In the genomic region with DNA sequence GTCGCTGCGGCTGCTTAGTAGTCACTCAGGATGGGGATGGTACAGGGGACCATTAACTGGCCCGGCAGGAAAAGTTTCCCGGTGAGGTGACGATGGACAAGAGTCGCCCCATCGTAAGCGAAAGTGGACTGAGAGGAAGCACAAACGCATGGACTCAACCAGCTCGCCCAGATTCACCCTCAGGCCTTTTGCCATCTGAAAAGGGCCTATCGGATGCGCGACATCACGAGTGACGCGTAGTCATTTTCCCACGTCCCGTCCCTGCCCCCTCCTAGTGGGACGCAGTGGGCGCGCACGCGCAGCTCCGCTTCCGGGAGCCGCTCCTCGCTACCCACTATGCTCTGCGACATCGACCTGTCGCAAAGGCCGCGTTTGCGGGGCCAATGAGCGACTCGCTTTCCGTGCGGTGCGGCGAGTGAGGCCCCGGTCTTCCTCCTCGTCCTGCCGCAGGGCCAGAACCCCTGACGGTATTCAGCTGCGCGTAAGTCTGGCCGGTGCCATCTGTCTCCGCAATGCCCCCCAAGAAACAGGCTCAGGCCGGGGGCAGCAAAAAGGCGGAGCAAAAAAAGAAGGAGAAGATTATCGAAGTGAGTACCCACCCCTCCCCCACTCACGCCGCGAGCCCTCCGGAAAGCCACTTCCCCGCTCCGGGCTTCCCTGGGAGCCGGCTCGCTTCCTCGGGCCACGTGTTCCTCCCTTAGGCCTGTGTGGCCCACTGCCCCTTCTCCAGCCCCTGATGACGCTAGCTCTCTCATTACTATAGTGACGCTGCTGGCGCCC, we compare ENCODE assay signal across 8 cellular contexts.
DNase-seq lines count a peak whose midpoint lies in the region; FAIRE-seq and TF ChIP-seq lines count a peak whose summit lies in the region.

A gene (plus strand): TSS at position 390 of the 780 bp plus-strand sequence. CDS start 123 bp downstream, at position 513.

- no peaks in the 10 kb centered on the region for H3K36me3 ChIP-seq in Loucy (ENCODE audit: insufficient read depth, low read length)

- peak within 1 kb of the TSS; percentile 97 to 99 (median 99) for H3K27ac Mint-ChIP-seq in nephron
- peak within 1 kb of the TSS; percentile 99 for H3K27ac Mint-ChIP-seq in stimulated activated naive CD8-positive, alpha-beta T cell treated with anti-CD3 and anti-CD28 coated beads, Interleukin-15, Interleukin-2, amounts not matched to agents 100 ng/mL and 50 ng/mL, for 24 hours

- peaks cover 46% of the 10 kb centered on the region for H4K20me1 ChIP-seq in Loucy (ENCODE audit: insufficient read depth, low read length, poor library complexity, severe bottlenecking)

- H3K4me2 ChIP-seq in Loucy (ENCODE audit: low read depth, low read length, poor library complexity, severe bottlenecking), result peak within 1 kb of the TSS; percentile 97

- peak within 1 kb of the TSS; percentile 86 for H3K9ac ChIP-seq in Loucy (ENCODE audit: low read depth, low read length, poor library complexity, severe bottlenecking)

- DNase-seq in ELF-1 (ENCODE audit: low read depth, low spot score), result peak; percentile 96
- DNase-seq in H54 (ENCODE audit: insufficient read length, low spot score), result peak; percentile 77
- DNase-seq in SHP77 treated with DMSO at 0.1 percent for 48 hours (lab: John Stamatoyannopoulos, UW), result peak; percentile 88
- DNase-seq in activated effector memory CD4-positive, alpha-beta T cell treated with anti-CD3 and anti-CD28 coated beads, Interleukin-2, amount 50 U/mL, for 16 hours, result peak; percentile 99
- DNase-seq in fibroblast of pulmonary artery (ENCODE audit: low read depth), result peak; percentile 99

- no peaks in the 10 kb centered on the region for H3K27me3 Mint-ChIP-seq in nephron (ENCODE audit: low read depth)
- H3K27me3 Mint-ChIP-seq in stimulated activated naive CD8-positive, alpha-beta T cell treated with anti-CD3 and anti-CD28 coated beads, Interleukin-15, Interleukin-2, amounts not matched to agents 100 ng/mL and 50 ng/mL, for 24 hours, result no peaks in the 10 kb centered on the region

- no peaks in the 10 kb centered on the region for H3F3A ChIP-seq in Loucy (ENCODE audit: low read depth)

- H3K9me3 ChIP-seq in Loucy (ENCODE audit: insufficient read depth, low read depth, low read length), result no peaks in the 10 kb centered on the region

- no peaks in the 10 kb centered on the region for H3K27me3 ChIP-seq in Loucy (ENCODE audit: insufficient read depth, low read length, poor library complexity, severe bottlenecking)

- H3K9me3 Mint-ChIP-seq in nephron, result no peaks in the 10 kb centered on the region
- no peaks in the 10 kb centered on the region for H3K9me3 Mint-ChIP-seq in stimulated activated naive CD8-positive, alpha-beta T cell treated with anti-CD3 and anti-CD28 coated beads, Interleukin-15, Interleukin-2, amounts not matched to agents 100 ng/mL and 50 ng/mL, for 24 hours

- H3K79me2 ChIP-seq in Loucy (ENCODE audit: insufficient read depth, low read length), result peaks cover 73% of the 10 kb centered on the region

- TF ChIP-seq POLR2A in H54 (IDR thresholded peaks at IDR 0.05; ENCODE audit: low read depth, low read length), result peak; percentile 68

- H3K36me3 Mint-ChIP-seq in nephron (ENCODE audit: low read depth), result peaks cover 3% of the 10 kb centered on the region
- H3K36me3 Mint-ChIP-seq in stimulated activated naive CD8-positive, alpha-beta T cell treated with anti-CD3 and anti-CD28 coated beads, Interleukin-15, Interleukin-2, amounts not matched to agents 100 ng/mL and 50 ng/mL, for 24 hours (ENCODE audit: low read depth), result peaks cover 30% of the 10 kb centered on the region

- no peaks in the 10 kb centered on the region for H3K9me2 ChIP-seq in Loucy (replicated peaks; ENCODE audit: low read depth, low read length)

- peak within 1 kb of the TSS; percentile 94 for H2AFZ ChIP-seq in Loucy (ENCODE audit: low read length)

- FAIRE-seq in H54 (lab: Jason Lieb, UNC), result peak; percentile 100

- TF ChIP-seq CTCF in Loucy (conservative IDR thresholded peaks at IDR 0.05; ENCODE audit: low read length), result no peak
- no peak for TF ChIP-seq CTCF in fibroblast of pulmonary artery (IDR thresholded peaks at IDR 0.05; ENCODE audit: low read length, missing control alignments)
- TF ChIP-seq CTCF in nephron (IDR thresholded peaks at IDR 0.05; ENCODE audit: unreplicated experiment in 3 of 3), result no peak

- H3K4me3 ChIP-seq in Loucy (ENCODE audit: low read length, poor library complexity, severe bottlenecking) (peak within 1 kb of the TSS; percentile 98), fibroblast of pulmonary artery (replicated peaks; ENCODE audit: low read depth, low read length) (peak within 1 kb of the TSS; percentile 99)

- peaks cover 63% of the 10 kb centered on the region for H3K4me1 ChIP-seq in Loucy (ENCODE audit: insufficient read depth, low read length, poor library complexity, severe bottlenecking)

- H3K4me3 Mint-ChIP-seq in nephron, result peak within 1 kb of the TSS; percentile 97 to 99 (median 98)
- H3K4me3 Mint-ChIP-seq in stimulated activated naive CD8-positive, alpha-beta T cell treated with anti-CD3 and anti-CD28 coated beads, Interleukin-15, Interleukin-2, amounts not matched to agents 100 ng/mL and 50 ng/mL, for 24 hours, result peak within 1 kb of the TSS; percentile 99

- peaks cover 55% of the 10 kb centered on the region for H3K4me1 Mint-ChIP-seq in nephron
- H3K4me1 Mint-ChIP-seq in stimulated activated naive CD8-positive, alpha-beta T cell treated with anti-CD3 and anti-CD28 coated beads, Interleukin-15, Interleukin-2, amounts not matched to agents 100 ng/mL and 50 ng/mL, for 24 hours (ENCODE audit: low read depth), result peaks cover 66% of the 10 kb centered on the region

Comparison
In these comparisons a context has a peak if more than half of its experiments do, and no peak if none do; other contexts are left out.
1. Peak in every context shown above with its lines: DNase-seq and H3K4me3 ChIP-seq.